8 cellular contexts compared by ENCODE assay signal in genomic region chr4:25970241-25970675, GRCh38. TPM values are rescaled to one million over a fixed set of nuclear protein-coding genes. Genes with fewer than 3 reads are reported as not detected.
DNase-seq lines count a peak whose midpoint lies in the region; ATAC-seq and TF ChIP-seq lines count a peak whose summit lies in the region.

No MANE protein-coding gene starts in this region.

- peak overlapping the region; percentile 30 for H3K27ac ChIP-seq in ectodermal cell (ENCODE audit: insufficient read depth, low read depth, low read length, poor library complexity, severe bottlenecking)

- DNase-seq in neural crest cell (ENCODE audit: low read depth, low spot score) (no peak), activated T-cell treated with anti-CD3 and anti-CD28 coated beads for 4 hours (no peak), dedifferentiated amniotic fluid mesenchymal stem cell (ENCODE audit: extremely low spot score) (no peak)
- no peak for DNase-seq in stimulated activated CD8-positive, alpha-beta memory T cell treated with anti-CD3 and anti-CD28 coated beads, Interleukin-4, amount 100 ng/mL, for 48 hours

- H3K27me3 Mint-ChIP-seq in neural crest cell (ENCODE audit: low read depth) = no peaks in the 10 kb centered on the region

- ATAC-seq in GM18858 (IDR thresholded peaks at IDR 0.05; ENCODE audit: unreplicated experiment) (peak; percentile 85), HG03342 (IDR thresholded peaks at IDR 0.05; ENCODE audit: unreplicated experiment) (peak; percentile 69), HG02973 (IDR thresholded peaks at IDR 0.05; ENCODE audit: unreplicated experiment) (no peak)

- peak overlapping the region; percentile 83 for H3K27ac Mint-ChIP-seq in neural crest cell (ENCODE audit: unreplicated experiment)

- H3K4me1 ChIP-seq in ectodermal cell (ENCODE audit: control insufficient read depth, insufficient read depth, low read length) = peaks cover 31% of the 10 kb centered on the region

- WGBS in ectodermal cell, 2 experiments = 82 to 84% methylated on average over 11 of the region's 11 CpGs

- no peak overlapping the region for H3K4me3 ChIP-seq in ectodermal cell (ENCODE audit: insufficient read depth, low read depth, low read length)

- H3K4me3 Mint-ChIP-seq in neural crest cell = no peak overlapping the region

- TF ChIP-seq CTCF in neural crest cell (conservative IDR thresholded peaks at IDR 0.05) = no peak

- H3K9me3 ChIP-seq in ectodermal cell (ENCODE audit: control insufficient read depth, low read length) = no peaks in the 10 kb centered on the region

- H3K27me3 ChIP-seq in ectodermal cell (ENCODE audit: control insufficient read depth, insufficient read depth, low read length, poor library complexity, severe bottlenecking) = no peaks in the 10 kb centered on the region

- H3K9me3 Mint-ChIP-seq in neural crest cell = peaks cover 4% of the 10 kb centered on the region

- peaks cover 29% of the 10 kb centered on the region for H3K4me1 Mint-ChIP-seq in neural crest cell

- no peaks in the 10 kb centered on the region for H3K36me3 ChIP-seq in ectodermal cell (ENCODE audit: control insufficient read depth, insufficient read depth, low read length)

- no peaks in the 10 kb centered on the region for H3K36me3 Mint-ChIP-seq in neural crest cell (ENCODE audit: low read depth)

RNA-seq across cellular contexts. Expression of gene SMIM20, which starts 56.2 kb away (rescaled TPM):
- 58.2 TPM for polyA plus RNA-seq in ectodermal cell (2013, experiment 1 of 4)
- polyA plus RNA-seq in ectodermal cell (2013, experiment 2 of 4) = 49.8 TPM
- polyA plus RNA-seq in ectodermal cell (2013, experiment 3 of 4) = 62.3 TPM
- 67.2 TPM for polyA plus RNA-seq in ectodermal cell (2013, experiment 4 of 4)
- 22.1 and 24.9 TPM in 2 replicates for total RNA-seq in neural crest cell
